ENCODE assay signal across 1 cellular context in genomic region chr17:43791589-43791988, GRCh38.
TF ChIP-seq lines count a peak whose summit lies in the region.

No MANE protein-coding gene starts in this region.

TF ChIP-seq in HepG2, 621 proteins besides CTCF, POLR2A, EP300 and RAD21:
- TF ChIP-seq, protein P1, sequence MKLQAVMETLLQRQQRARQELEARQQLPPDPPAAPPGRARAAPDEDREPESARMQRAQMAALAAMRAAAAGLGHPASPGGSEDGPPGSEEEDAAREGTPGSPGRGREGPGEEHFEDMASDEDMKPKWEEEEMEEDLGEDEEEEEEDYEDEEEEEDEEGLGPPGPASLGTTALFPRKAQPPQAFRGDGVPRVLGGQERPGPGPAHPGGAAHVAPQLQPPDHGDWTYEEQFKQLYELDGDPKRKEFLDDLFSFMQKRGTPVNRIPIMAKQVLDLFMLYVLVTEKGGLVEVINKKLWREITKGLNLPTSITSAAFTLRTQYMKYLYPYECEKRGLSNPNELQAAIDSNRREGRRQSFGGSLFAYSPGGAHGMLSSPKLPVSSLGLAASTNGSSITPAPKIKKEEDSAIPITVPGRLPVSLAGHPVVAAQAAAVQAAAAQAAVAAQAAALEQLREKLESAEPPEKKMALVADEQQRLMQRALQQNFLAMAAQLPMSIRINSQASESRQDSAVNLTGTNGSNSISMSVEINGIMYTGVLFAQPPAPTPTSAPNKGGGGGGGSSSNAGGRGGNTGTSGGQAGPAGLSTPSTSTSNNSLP (IDR thresholded peaks at IDR 0.05; ENCODE audit: low read depth, low read length): 0 out of 2 replicates have a peak, but pooled peaks have one; percentile 45
- TF ChIP-seq THAP11 (CRISPR knock-in tag; IDR thresholded peaks at IDR 0.05) (peak; percentile 74), SOX5 (CRISPR knock-in tag; IDR thresholded peaks at IDR 0.05; ENCODE audit: borderline replicate concordance) (peak; percentile 24; the same call in 1 of the 2 replicates), SOX13 (IDR thresholded peaks at IDR 0.05) (no peak), SOX13 (CRISPR knock-in tag; conservative IDR thresholded peaks at IDR 0.05 in 1 of 2, IDR thresholded peaks at IDR 0.05 in 1 of 2) (peak in 1 of 2 experiments; percentile 54; a peak in 2 of 4 replicates), PAF1 (CRISPR knock-in tag; IDR thresholded peaks at IDR 0.05) (no peak), SRF (IDR thresholded peaks at IDR 0.05; ENCODE audit: low read depth, low read length) (peak; percentile 90), FOXK1 (CRISPR knock-in tag; IDR thresholded peaks at IDR 0.05; ENCODE audit: borderline replicate concordance, low read depth) (0 out of 2 replicates have a peak, but pooled peaks have one; percentile 37), HIC2 (CRISPR knock-in tag; IDR thresholded peaks at IDR 0.05; ENCODE audit: low read depth) (no peak), KLF12 (CRISPR knock-in tag; IDR thresholded peaks at IDR 0.05; ENCODE audit: borderline replicate concordance) (peak; percentile 78; the same call in 1 of the 2 replicates), SOX6 (IDR thresholded peaks at IDR 0.05) (no peak), SOX6 (CRISPR knock-in tag; IDR thresholded peaks at IDR 0.05) (peak; percentile 31; the same call in 1 of the 2 replicates), GATAD2A (CRISPR knock-in tag; IDR thresholded peaks at IDR 0.05) (0 out of 2 replicates have a peak, but pooled peaks have one; percentile 22), KAT8 (CRISPR knock-in tag; IDR thresholded peaks at IDR 0.05) (peak; percentile 56; the same call in 1 of the 2 replicates)
- TF ChIP-seq, protein P2, sequence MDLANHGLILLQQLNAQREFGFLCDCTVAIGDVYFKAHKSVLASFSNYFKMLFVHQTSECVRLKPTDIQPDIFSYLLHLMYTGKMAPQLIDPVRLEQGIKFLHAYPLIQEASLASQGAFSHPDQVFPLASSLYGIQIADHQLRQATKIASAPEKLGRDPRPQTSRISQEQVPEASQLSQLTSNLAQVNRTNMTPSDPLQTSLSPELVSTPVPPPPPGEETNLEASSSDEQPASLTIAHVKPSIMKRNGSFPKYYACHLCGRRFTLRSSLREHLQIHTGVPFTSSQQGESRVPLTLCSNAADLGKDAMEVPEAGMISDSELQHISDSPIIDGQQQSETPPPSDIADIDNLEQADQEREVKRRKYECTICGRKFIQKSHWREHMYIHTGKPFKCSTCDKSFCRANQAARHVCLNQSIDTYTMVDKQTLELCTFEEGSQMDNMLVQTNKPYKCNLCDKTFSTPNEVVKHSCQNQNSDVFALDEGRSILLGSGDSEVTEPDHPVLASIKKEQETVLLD (CRISPR knock-in tag; IDR thresholded peaks at IDR 0.05; ENCODE audit: low read depth): no peak
- TF ChIP-seq, protein P3, sequence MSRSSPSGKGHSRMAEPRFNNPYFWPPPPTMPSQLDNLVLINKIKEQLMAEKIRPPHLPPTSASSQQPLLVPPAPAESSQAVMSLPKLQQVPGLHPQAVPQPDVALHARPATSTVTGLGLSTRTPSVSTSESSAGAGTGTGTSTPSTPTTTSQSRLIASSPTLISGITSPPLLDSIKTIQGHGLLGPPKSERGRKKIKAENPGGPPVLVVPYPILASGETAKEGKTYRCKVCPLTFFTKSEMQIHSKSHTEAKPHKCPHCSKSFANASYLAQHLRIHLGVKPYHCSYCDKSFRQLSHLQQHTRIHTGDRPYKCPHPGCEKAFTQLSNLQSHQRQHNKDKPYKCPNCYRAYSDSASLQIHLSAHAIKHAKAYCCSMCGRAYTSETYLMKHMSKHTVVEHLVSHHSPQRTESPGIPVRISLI (CRISPR knock-in tag; IDR thresholded peaks at IDR 0.05; ENCODE audit: borderline replicate concordance): no peak
TF ChIP-seq in HepG2: peak in this region for 10.
